ENCODE assay signal across 22 cellular contexts in the genomic region with DNA sequence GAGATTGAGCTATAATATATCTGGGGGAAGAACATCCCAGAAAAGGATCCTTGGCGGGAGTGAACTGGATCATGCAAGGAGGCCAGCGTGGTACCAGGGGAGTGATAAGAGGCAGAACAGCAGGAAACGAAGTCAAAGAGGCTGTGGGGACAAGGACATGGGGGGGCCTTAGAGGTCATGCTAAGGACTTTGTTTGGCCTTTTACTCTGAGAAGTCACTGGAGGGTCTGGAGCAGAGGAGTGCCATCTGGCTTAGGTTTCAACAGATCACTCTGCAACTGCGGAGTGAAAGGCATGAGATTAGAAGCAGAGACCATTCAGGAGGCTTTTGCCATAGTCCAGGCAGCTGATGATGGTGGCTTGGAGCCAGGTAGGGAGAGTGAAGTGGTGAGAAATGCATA. TPM values are rescaled to one million over a fixed set of nuclear protein-coding genes. Genes with fewer than 3 reads are reported as not detected.
A peak's percentile ranks its signal among the peaks of the same experiment; 100 is the strongest.
DNase-seq lines count a peak whose midpoint lies in the region; ATAC-seq and TF ChIP-seq lines count a peak whose summit lies in the region.
"Had no signal": no experiment of that assay in that cellular context is flagged by ENCODE, and none has a peak within 500 bp of the region (broad histone marks: within the 10 kb centered on the region; RNA-seq: fewer than 3 reads in every experiment).

No MANE protein-coding gene starts in this region.

- intact Hi-C loops in aorta (cut with DNase I) = no loop called here

- in situ Hi-C loops in brain microvascular endothelial cell (cut with HindIII; ENCODE audit: low pct_ligation_motif_present, low sequenced_read_pairs) = no loop called here

- 92 to 94% methylated on average over 4 of the region's 4 CpGs for WGBS in aorta, 2 donors

- no peak overlapping the region for H3K27ac ChIP-seq in aorta (ENCODE audit: low read depth in 1 of 2, low read length in 2 of 2)
- H3K27ac ChIP-seq in brain microvascular endothelial cell = no peak overlapping the region
- H3K27ac ChIP-seq: A549, GM23248 had no signal

- H3K4me1 ChIP-seq in BE2C (no peaks in the 10 kb centered on the region; the same call in 1 of the 2 replicates), aorta (ENCODE audit: control insufficient read depth in 1 of 2, insufficient read depth in 2 of 2, low read length in 2 of 2) (peaks cover 3 to 7% of the 10 kb centered on the region in 2 donors)
- H3K4me1 ChIP-seq: A549 had no signal

- no peaks in the 10 kb centered on the region for H3K9me3 ChIP-seq in BE2C
- no peaks in the 10 kb centered on the region for H3K9me3 ChIP-seq in aorta (ENCODE audit: control insufficient read depth, low read length)
- H3K9me3 ChIP-seq: A549 had no signal

- peak; percentile 24 for ATAC-seq in aorta (ENCODE audit: low FRiP score)
- ATAC-seq: A549, GM12878 had no signal

- no peaks in the 10 kb centered on the region for H3K36me3 ChIP-seq in BE2C
- peaks cover 2 to 10% of the 10 kb centered on the region in 2 donors for H3K36me3 ChIP-seq in aorta (ENCODE audit: control insufficient read depth in 1 of 2, insufficient read depth in 2 of 2, low read length in 1 of 2)
- H3K36me3 ChIP-seq in brain microvascular endothelial cell (replicated peaks) = no peaks in the 10 kb centered on the region

- DNase-seq in NCI-H1092 treated with DMSO at 0.1 percent for 48 hours (lab: John Stamatoyannopoulos, UW) (peak; percentile 36), NCI-H1092 (lab: John Stamatoyannopoulos, UW) (no peak), NCI-H524 (lab: John Stamatoyannopoulos, UW) (peak; percentile 56 to 66), NCI-H524 treated with DMSO at 0.1 percent for 48 hours (lab: John Stamatoyannopoulos, UW) (no peak), BE2C (peak; percentile 28), aorta (no peak), brain microvascular endothelial cell (no peak)
- DNase-seq: 8988T; ACHN; AML-193; C1 segment of cervical spinal cord; Calu3; CD4-positive, alpha-beta memory T cell; COR-L47; DMS79; EL; GDM1; GM23248; H7; HCEC 1CT had no signal

- H3K4me3 ChIP-seq in BE2C (ENCODE audit: low read depth, low read length) (no peak overlapping the region), aorta (ENCODE audit: low read length in 2 of 2) (no peak overlapping the region), brain microvascular endothelial cell (ENCODE audit: low read depth, low read length) (no peak overlapping the region)
- H3K4me3 ChIP-seq: A549, GM12878, GM23248 had no signal

- TF ChIP-seq CTCF in BE2C (IDR thresholded peaks at IDR 0.05; ENCODE audit: low read depth, low read length) (no peak), brain microvascular endothelial cell (IDR thresholded peaks at IDR 0.05; ENCODE audit: low read depth, low read length, missing control alignments) (no peak)

- H3K27me3 ChIP-seq in BE2C (no peaks in the 10 kb centered on the region), aorta (ENCODE audit: control insufficient read depth in 1 of 2, insufficient read depth in 2 of 2, low read length in 1 of 2) (no peaks in the 10 kb centered on the region), brain microvascular endothelial cell (replicated peaks) (no peaks in the 10 kb centered on the region)

RNA-seq across cellular contexts. Expression of a gene that starts 24.3 kb away (rescaled TPM):
- 3.4 TPM for polyA plus RNA-seq in BE2C (2012; ENCODE audit: insufficient read depth, insufficient read length, low read depth)
- 10 to 100 TPM; 65.1 to 74.4 TPM for total RNA-seq in aorta
- polyA plus RNA-seq in aorta = 10 to 100 TPM; 57.5 to 90.8 TPM
- total RNA-seq: CD4-positive, alpha-beta memory T cell; GM12878 had no signal
- polyA plus RNA-seq: CD4-positive, alpha-beta memory T cell; GM12878 had no signal

Comparison
In these comparisons a context has a peak if more than half of its experiments do, and no peak if none do; other contexts are left out.
1. DNase-seq: peak in NCI-H1092 treated with DMSO at 0.1 percent for 48 hours (single experiment), NCI-H524 (2 of 2) and BE2C (single experiment); none in NCI-H1092 (single experiment), NCI-H524 treated with DMSO at 0.1 percent for 48 hours (single experiment), aorta (0 of 2) and brain microvascular endothelial cell (single experiment).